23 cellular contexts compared by ENCODE assay signal in genomic region chr17:79362086-79362995, GRCh38.
A peak's percentile ranks its signal among the peaks of the same experiment; 100 is the strongest.
DNase-seq lines count a peak whose midpoint lies in the region; ATAC-seq, FAIRE-seq and TF ChIP-seq lines count a peak whose summit lies in the region.
"Had no signal": no experiment of that assay in that cellular context is flagged by ENCODE, and none has a peak within 500 bp of the region (broad histone marks: within the 10 kb centered on the region; RNA-seq: fewer than 3 reads in every experiment).

No MANE protein-coding gene starts in this region.

- H3K27ac ChIP-seq in GM23338 (ENCODE audit: low read depth), result no peak overlapping the region
- no peak overlapping the region for H3K27ac ChIP-seq in RWPE2 (ENCODE audit: poor library complexity, severe bottlenecking)
- no peak overlapping the region for H3K27ac ChIP-seq in kidney (ENCODE audit: low read depth in 2 of 2, low read length in 2 of 2)
- H3K27ac ChIP-seq: RWPE1 had no signal

- H3K9me3 ChIP-seq in RWPE2 (ENCODE audit: severe bottlenecking) (no peaks in the 10 kb centered on the region), kidney (ENCODE audit: control insufficient read depth in 1 of 2, low read length in 2 of 2) (no peaks in the 10 kb centered on the region)
- H3K9me3 ChIP-seq: MG63 had no signal

- H3K9ac ChIP-seq in kidney (ENCODE audit: low read length in 2 of 2), result no peak overlapping the region

- H3K79me2 ChIP-seq in GM23338 (replicated peaks; ENCODE audit: insufficient read depth), result no peaks in the 10 kb centered on the region

- intact Hi-C loops in kidney (cut with DNase I), result no loop called here

- peak; percentile 36 for DNase-seq in NCI-H1092 treated with DMSO at 0.1 percent for 48 hours (lab: John Stamatoyannopoulos, UW)
- no peak for DNase-seq in NCI-H1092 (lab: John Stamatoyannopoulos, UW)
- DNase-seq in GM23338 (ENCODE audit: low spot score), result no peak
- peak; percentile 35 for DNase-seq in RWPE2 (ENCODE audit: low spot score)
- DNase-seq in kidney, result peak; percentile 56
- no peak for DNase-seq in immature natural killer cell
- DNase-seq in T-helper 2 cell treated with Interferon-gamma antibody and Interleukin-4, amounts not matched to agents 5 μg/mL and 100 μg/mL, for 36 hours (ENCODE audit: low spot score), result no peak
- no peak for DNase-seq in NK-92 treated with Interleukin-12 subunit alpha and Interleukin-12 subunit beta, amount 100 ng/mL, for 24 hours (lab: John Stamatoyannopoulos, UW)
- DNase-seq: 8988T; CD4-positive, alpha-beta T cell; GDM1; GOT3; HCEC 1CT; KBM-7; MG63; NCI-H1436 treated with DMSO at 0.1 percent for 48 hours; NCI-H187 treated with DMSO at 0.1 percent for 48 hours; NCI-H526 treated with DMSO at 0.1 percent for 48 hours; SIG-M5 had no signal

- FAIRE-seq in kidney (lab: Jason Lieb, UNC), result no peak
- FAIRE-seq: D721Med, GM12878 had no signal

- H3K9me3 Mint-ChIP-seq in GM23338, result no peaks in the 10 kb centered on the region
- no peaks in the 10 kb centered on the region for H3K9me3 Mint-ChIP-seq in immature natural killer cell
- H3K9me3 Mint-ChIP-seq in T-helper 2 cell treated with Interferon-gamma antibody and Interleukin-4, amounts not matched to agents 5 μg/mL and 100 μg/mL, for 36 hours, result no peaks in the 10 kb centered on the region
- H3K9me3 Mint-ChIP-seq: CD4-positive, alpha-beta T cell had no signal

- H3K9me2 ChIP-seq in GM23338 (ENCODE audit: insufficient read depth), result no peaks in the 10 kb centered on the region

- H4K20me1 ChIP-seq in GM23338 (replicated peaks; ENCODE audit: insufficient read depth), result no peaks in the 10 kb centered on the region

- H3K27ac Mint-ChIP-seq in GM23338, result no peak overlapping the region
- H3K27ac Mint-ChIP-seq in immature natural killer cell, result no peak overlapping the region
- no peak overlapping the region for H3K27ac Mint-ChIP-seq in T-helper 2 cell treated with Interferon-gamma antibody and Interleukin-4, amounts not matched to agents 5 μg/mL and 100 μg/mL, for 36 hours
- H3K27ac Mint-ChIP-seq: CD4-positive, alpha-beta T cell had no signal

- no peak overlapping the region for H3K4me3 ChIP-seq in GM23338
- H3K4me3 ChIP-seq in RWPE2 (ENCODE audit: severe bottlenecking), result no peak overlapping the region
- H3K4me3 ChIP-seq in kidney (ENCODE audit: low read length in 2 of 2), result no peak overlapping the region
- H3K4me3 ChIP-seq: GM12878, MG63 had no signal

- H3F3A ChIP-seq in GM23338 (replicated peaks; ENCODE audit: low read depth), result no peaks in the 10 kb centered on the region

- H3K36me3 Mint-ChIP-seq in GM23338 (ENCODE audit: low read depth), result no peaks in the 10 kb centered on the region
- H3K36me3 Mint-ChIP-seq in immature natural killer cell, result no peaks in the 10 kb centered on the region
- H3K36me3 Mint-ChIP-seq in T-helper 2 cell treated with Interferon-gamma antibody and Interleukin-4, amounts not matched to agents 5 μg/mL and 100 μg/mL, for 36 hours (ENCODE audit: low read depth), result no peaks in the 10 kb centered on the region

- H3K4me1 Mint-ChIP-seq in GM23338 (peaks cover 2% of the 10 kb centered on the region; the same call in 2 of the 3 replicates), immature natural killer cell (no peaks in the 10 kb centered on the region)
- no peaks in the 10 kb centered on the region for H3K4me1 Mint-ChIP-seq in T-helper 2 cell treated with Interferon-gamma antibody and Interleukin-4, amounts not matched to agents 5 μg/mL and 100 μg/mL, for 36 hours (ENCODE audit: low read depth)

- H3K4me1 ChIP-seq in GM23338 (ENCODE audit: insufficient read depth) (no peaks in the 10 kb centered on the region), RWPE2 (ENCODE audit: insufficient read depth, poor library complexity, severe bottlenecking) (no peaks in the 10 kb centered on the region), kidney (ENCODE audit: control insufficient read depth in 1 of 2, insufficient read depth in 1 of 2, low read depth in 1 of 2, low read length in 2 of 2) (no peaks in the 10 kb centered on the region)

- no peak overlapping the region for H3K4me2 ChIP-seq in GM23338

- H3K27me3 Mint-ChIP-seq in GM23338 (ENCODE audit: insufficient read depth, low read depth, poor library complexity) (peaks cover 16% of the 10 kb centered on the region), immature natural killer cell (ENCODE audit: low read depth in 3 of 3) (peaks cover 3 to 6% (median 6%) of the 10 kb centered on the region in 3 donors)
- no peaks in the 10 kb centered on the region for H3K27me3 Mint-ChIP-seq in T-helper 2 cell treated with Interferon-gamma antibody and Interleukin-4, amounts not matched to agents 5 μg/mL and 100 μg/mL, for 36 hours (ENCODE audit: low read depth)

- H3K36me3 ChIP-seq in GM23338 (ENCODE audit: insufficient read depth), result no peaks in the 10 kb centered on the region
- no peaks in the 10 kb centered on the region for H3K36me3 ChIP-seq in RWPE2 (ENCODE audit: low read depth)
- no peaks in the 10 kb centered on the region for H3K36me3 ChIP-seq in kidney (ENCODE audit: control insufficient read depth in 1 of 2, insufficient read depth in 2 of 2, low read length in 2 of 2)
- H3K36me3 ChIP-seq: MG63 had no signal

- no peaks in the 10 kb centered on the region for H3K27me3 ChIP-seq in GM23338 (ENCODE audit: insufficient read depth)
- peaks cover 97% of the 10 kb centered on the region for H3K27me3 ChIP-seq in RWPE2 (ENCODE audit: insufficient read depth, poor library complexity, severe bottlenecking)

- H2AFZ ChIP-seq in GM23338, result no peak overlapping the region

- no peak for TF ChIP-seq CTCF in GM23338 (conservative IDR thresholded peaks at IDR 0.05; ENCODE audit: low read depth in 2 of 2)
- TF ChIP-seq CTCF in RWPE2 (IDR thresholded peaks at IDR 0.05; ENCODE audit: poor library complexity, severe bottlenecking), result no peak
- no peak for TF ChIP-seq CTCF in kidney (IDR thresholded peaks at IDR 0.05; ENCODE audit: borderline replicate concordance, extremely low read depth, insufficient read depth)

- ATAC-seq in GM23338 (peak; percentile 48), RWPE2 (ENCODE audit: low read depth) (no peak)
- ATAC-seq: GM12878, Panc1 had no signal

- no peak overlapping the region for H3K4me3 Mint-ChIP-seq in GM23338
- H3K4me3 Mint-ChIP-seq in immature natural killer cell, result no peak overlapping the region
- H3K4me3 Mint-ChIP-seq in T-helper 2 cell treated with Interferon-gamma antibody and Interleukin-4, amounts not matched to agents 5 μg/mL and 100 μg/mL, for 36 hours, result no peak overlapping the region
- H3K4me3 Mint-ChIP-seq: CD4-positive, alpha-beta T cell had no signal

TF ChIP-seq in GM23338, 12 proteins besides CTCF, POLR2A, EP300 and RAD21:
- TF ChIP-seq POLR2AphosphoS5 (IDR thresholded peaks at IDR 0.05; ENCODE audit: low read depth), result no peak
- no peak for TF ChIP-seq EZH2 (IDR thresholded peaks at IDR 0.05; ENCODE audit: low read depth, unreplicated experiment)
- no peak for TF ChIP-seq ZNF331 (CRISPR knock-in tag; IDR thresholded peaks at IDR 0.05; ENCODE audit: low read depth)
- no peak for TF ChIP-seq NANOG (IDR thresholded peaks at IDR 0.05; ENCODE audit: borderline replicate concordance)
- TF ChIP-seq EZH2phosphoT487 (IDR thresholded peaks at IDR 0.05; ENCODE audit: unreplicated experiment), result no peak
- TF ChIP-seq JUNB (IDR thresholded peaks at IDR 0.05; ENCODE audit: unreplicated experiment), result no peak
- no peak for TF ChIP-seq CREB1 (CRISPR knock-in tag; IDR thresholded peaks at IDR 0.05; ENCODE audit: low read depth)

Comparison
In these comparisons a context has a peak if more than half of its experiments do, and no peak if none do; other contexts are left out.
1. DNase-seq: peak in NCI-H1092 treated with DMSO at 0.1 percent for 48 hours (single experiment), RWPE2 (single experiment) and kidney (single experiment); none in NCI-H1092 (single experiment), GM23338 (single experiment), immature natural killer cell (0 of 3), T-helper 2 cell treated with Interferon-gamma antibody and Interleukin-4, amounts not matched to agents 5 μg/mL and 100 μg/mL, for 36 hours (single experiment) and NK-92 treated with Interleukin-12 subunit alpha and Interleukin-12 subunit beta, amount 100 ng/mL, for 24 hours (single experiment).